Comparison of ENCODE assay signal across 26 cellular contexts in genomic region chr2:75246441-75247167, GRCh38. TPM values are rescaled to one million over a fixed set of nuclear protein-coding genes. Genes with fewer than 3 reads are reported as not detected.
"Had no signal": no experiment of that assay in that cellular context is flagged by ENCODE, and none has a peak within 500 bp of the region (broad histone marks: within the 10 kb centered on the region; RNA-seq: fewer than 3 reads in every experiment).

No MANE protein-coding gene starts in this region.

- H3K4me1 ChIP-seq: adrenal gland, esophagus squamous epithelium, left ventricle myocardium inferior, pancreas, psoas muscle, right atrium auricular region had no signal

- H3K4me3 Mint-ChIP-seq: activated naive CD8-positive, alpha-beta T cell; activated T-cell treated with anti-CD3 and anti-CD28 coated beads, Interleukin-2, amount 50 U/mL, for 24 hours; mesothelial cell of epicardium; natural killer cell treated with Interleukin-12 subunit alpha and Interleukin-12 subunit beta and Interleukin-15 and Interleukin-18, amount 100 ng/mL, for 72 hours; type B pancreatic cell had no signal

- H3K36me3 ChIP-seq: adrenal gland, esophagus squamous epithelium, left ventricle myocardium inferior, neutrophil, pancreas, right atrium auricular region, thoracic aorta had no signal

- DNase-seq: activated CD4-positive, alpha-beta T cell treated with anti-CD3 and anti-CD28 coated beads for 1 hour; activated CD8-positive, alpha-beta memory T cell treated with anti-CD3 and anti-CD28 coated beads for 24 hours; activated CD8-positive, alpha-beta memory T cell treated with anti-CD3 and anti-CD28 coated beads, Interleukin-2, amount 50 U/mL, for 4 hours; activated naive CD4-positive, alpha-beta T cell; activated T-cell treated with anti-CD3 and anti-CD28 coated beads, Interleukin-2, amount 50 U/mL, for 24 hours; adrenal gland; esophagus squamous epithelium; foreskin keratinocyte; left ventricle myocardium inferior; pancreas; psoas muscle; stimulated activated CD4-positive, alpha-beta T cell treated with anti-CD3 and anti-CD28 coated beads, Interleukin-4, amount 100 ng/mL, for 24 hours; stimulated activated naive CD4-positive, alpha-beta T cell treated with Interleukin-2 at 50 U/mL for 16 hours; T-helper 1 cell had no signal

- H3K27me3 ChIP-seq: adrenal gland, esophagus squamous epithelium, foreskin keratinocyte, neutrophil, pancreas, right atrium auricular region had no signal

- H3K4me1 Mint-ChIP-seq: mesothelial cell of epicardium had no signal

- H3K9me3 ChIP-seq: neutrophil, pancreas had no signal

- H3K27ac ChIP-seq: adrenal gland, coronary artery, esophagus squamous epithelium, foreskin keratinocyte, left ventricle myocardium inferior, neutrophil, pancreas, psoas muscle, right atrium auricular region, thoracic aorta had no signal

- H3K27ac Mint-ChIP-seq: activated naive CD8-positive, alpha-beta T cell; activated T-cell treated with anti-CD3 and anti-CD28 coated beads, Interleukin-2, amount 50 U/mL, for 24 hours; activated T-helper 2 cell treated with anti-CD3 and anti-CD28 coated beads, Interferon-gamma antibody, Interleukin-2, Interleukin-4, amounts not matched to agents 10 μg/mL and 5 μg/mL and 100 μg/mL, durations not matched to agents 14 hours and 24 hours and 36 hours; mesothelial cell of epicardium; natural killer cell treated with Interleukin-12 subunit alpha and Interleukin-12 subunit beta and Interleukin-15 and Interleukin-18, amount 100 ng/mL, for 72 hours; type B pancreatic cell had no signal

- H3K4me3 ChIP-seq: adrenal gland, coronary artery, esophagus squamous epithelium, left ventricle myocardium inferior, pancreas, psoas muscle, right atrium auricular region, thoracic aorta had no signal

- H3K27me3 Mint-ChIP-seq: activated naive CD8-positive, alpha-beta T cell; activated T-cell treated with anti-CD3 and anti-CD28 coated beads, Interleukin-2, amount 50 U/mL, for 24 hours; natural killer cell treated with Interleukin-12 subunit alpha and Interleukin-12 subunit beta and Interleukin-15 and Interleukin-18, amount 100 ng/mL, for 72 hours; type B pancreatic cell had no signal

RNA-seq across cellular contexts. Expression of gene TACR1, which starts 47.3 kb away (rescaled TPM):
- total RNA-seq: activated T-helper 2 cell treated with anti-CD3 and anti-CD28 coated beads, Interferon-gamma antibody, Interleukin-2, Interleukin-4, amounts not matched to agents 10 μg/mL and 5 μg/mL and 100 μg/mL, durations not matched to agents 14 hours and 24 hours and 36 hours; bronchial epithelial cell; foreskin keratinocyte; glomerular endothelial cell; lung microvascular endothelial cell; natural killer cell treated with Interleukin-12 subunit alpha and Interleukin-12 subunit beta and Interleukin-15 and Interleukin-18, amount 100 ng/mL, for 72 hours had no signal
- polyA plus RNA-seq: foreskin keratinocyte had no signal
